ENCODE assay signal across 9 cellular contexts in the genomic region with DNA sequence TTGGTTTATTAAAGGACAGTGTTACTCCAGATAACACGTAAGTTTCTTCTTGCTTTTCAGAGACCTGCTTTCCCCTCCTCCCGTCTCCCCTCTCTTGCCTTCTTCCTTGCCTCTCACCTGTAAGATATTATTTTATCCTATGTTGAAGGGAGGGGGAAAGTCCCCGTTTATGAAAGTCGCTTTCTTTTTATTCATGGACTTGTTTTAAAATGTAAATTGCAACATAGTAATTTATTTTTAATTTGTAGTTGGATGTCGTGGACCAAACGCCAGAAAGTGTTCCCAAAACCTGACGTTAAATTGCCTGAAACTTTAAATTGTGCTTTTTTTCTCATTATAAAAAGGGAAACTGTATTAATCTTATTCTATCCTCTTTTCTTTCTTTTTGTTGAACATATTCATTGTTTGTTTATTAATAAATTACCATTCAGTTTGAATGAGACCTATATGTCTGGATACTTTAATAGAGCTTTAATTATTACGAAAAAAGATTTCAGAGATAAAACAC. TPM values are rescaled to one million over a fixed set of nuclear protein-coding genes. Genes with fewer than 3 reads are reported as not detected.
A peak's percentile ranks its signal among the peaks of the same experiment; 100 is the strongest.
DNase-seq lines count a peak whose midpoint lies in the region; ATAC-seq and TF ChIP-seq lines count a peak whose summit lies in the region.
"Had no signal": no experiment of that assay in that cellular context is flagged by ENCODE, and none has a peak within 500 bp of the region (broad histone marks: within the 10 kb centered on the region; RNA-seq: fewer than 3 reads in every experiment).

No MANE protein-coding gene starts in this region.

- no peak for ATAC-seq in activated CD8-positive, alpha-beta T cell treated with anti-CD3 and anti-CD28 coated beads for 36 hours
- ATAC-seq in stimulated activated naive CD8-positive, alpha-beta T cell treated with anti-CD3 and anti-CD28 coated beads, Interleukin-15, amount 100 ng/mL, for 72 hours = no peak
- ATAC-seq in HG03135 (IDR thresholded peaks at IDR 0.05; ENCODE audit: unreplicated experiment) = no peak

- in situ Hi-C loops in GM13976 (cut with MboI; ENCODE audit: low sequenced_read_pairs, unreplicated experiment) = loop anchor here (25.0 kb wide), 1 partner anchor 575 kb away; no protein-coding TSS in a partner anchor

- H3K36me3 Mint-ChIP-seq in activated CD8-positive, alpha-beta T cell treated with anti-CD3 and anti-CD28 coated beads for 36 hours (ENCODE audit: low read depth) = no peaks in the 10 kb centered on the region
- H3K36me3 Mint-ChIP-seq in glutamatergic neuron (ENCODE audit: unreplicated experiment) = no peaks in the 10 kb centered on the region

- H3K27me3 Mint-ChIP-seq in activated CD8-positive, alpha-beta T cell treated with anti-CD3 and anti-CD28 coated beads for 36 hours = peaks cover 57% of the 10 kb centered on the region
- H3K27me3 Mint-ChIP-seq in glutamatergic neuron (ENCODE audit: unreplicated experiment) = peaks cover 23% of the 10 kb centered on the region
- peaks cover 84% of the 10 kb centered on the region for H3K27me3 Mint-ChIP-seq in stimulated activated naive CD8-positive, alpha-beta T cell treated with anti-CD3 and anti-CD28 coated beads, Interleukin-15, amount 100 ng/mL, for 72 hours

- H3K9me3 Mint-ChIP-seq in activated CD8-positive, alpha-beta T cell treated with anti-CD3 and anti-CD28 coated beads for 36 hours = no peaks in the 10 kb centered on the region
- H3K9me3 Mint-ChIP-seq in glutamatergic neuron (ENCODE audit: unreplicated experiment) = peaks cover 19% of the 10 kb centered on the region
- H3K9me3 Mint-ChIP-seq in stimulated activated naive CD8-positive, alpha-beta T cell treated with anti-CD3 and anti-CD28 coated beads, Interleukin-15, amount 100 ng/mL, for 72 hours = no peaks in the 10 kb centered on the region

- H3K4me3 Mint-ChIP-seq in activated CD8-positive, alpha-beta T cell treated with anti-CD3 and anti-CD28 coated beads for 36 hours = peak overlapping the region; percentile 58
- H3K4me3 Mint-ChIP-seq in glutamatergic neuron (ENCODE audit: unreplicated experiment) = peak overlapping the region; percentile 92
- H3K4me3 Mint-ChIP-seq in stimulated activated naive CD8-positive, alpha-beta T cell treated with anti-CD3 and anti-CD28 coated beads, Interleukin-15, amount 100 ng/mL, for 72 hours = peak overlapping the region; percentile 79 to 82

- intact Hi-C loops in activated CD8-positive, alpha-beta T cell treated with anti-CD3 and anti-CD28 coated beads for 36 hours (cut with micrococcal nuclease) = no loop called here

- H3K4me1 Mint-ChIP-seq in activated CD8-positive, alpha-beta T cell treated with anti-CD3 and anti-CD28 coated beads for 36 hours (ENCODE audit: low read depth) = peaks cover 23% of the 10 kb centered on the region
- H3K4me1 Mint-ChIP-seq in glutamatergic neuron (ENCODE audit: low read depth, unreplicated experiment) = peaks cover 17% of the 10 kb centered on the region
- H3K4me1 Mint-ChIP-seq in stimulated activated naive CD8-positive, alpha-beta T cell treated with anti-CD3 and anti-CD28 coated beads, Interleukin-15, amount 100 ng/mL, for 72 hours = peaks cover 28% of the 10 kb centered on the region

- DNase-seq in NCI-H2029 treated with DMSO at 0.1 percent for 48 hours (lab: John Stamatoyannopoulos, UW) = peak; percentile 50
- no peak for DNase-seq in NCI-H2029 (lab: John Stamatoyannopoulos, UW)
- no peak for DNase-seq in activated CD8-positive, alpha-beta T cell treated with anti-CD3 and anti-CD28 coated beads for 36 hours
- DNase-seq in glutamatergic neuron = no peak
- DNase-seq in stimulated activated naive CD8-positive, alpha-beta T cell treated with anti-CD3 and anti-CD28 coated beads, Interleukin-15, amount 100 ng/mL, for 72 hours = no peak
- no peak for DNase-seq in NCI-H1105 (lab: John Stamatoyannopoulos, UW)
- DNase-seq in GM13976 (ENCODE audit: low spot score) = no peak
- DNase-seq: activated CD4-positive, alpha-beta T cell treated with anti-CD3 and anti-CD28 coated beads for 48 hours had no signal

- CTCF ChIA-PET in activated CD8-positive, alpha-beta T cell treated with anti-CD3 and anti-CD28 coated beads for 36 hours (lab: Charles Lee) = interaction anchor here (0.8 to 1.0 kb wide), 2 partner anchors 16 to 1022 kb away, joined by 3 to 4 read pairs; no protein-coding TSS in a partner anchor

- POLR2A ChIA-PET in activated CD8-positive, alpha-beta T cell treated with anti-CD3 and anti-CD28 coated beads for 36 hours (lab: Charles Lee) = no interaction called here

- TF ChIP-seq CTCF in activated CD8-positive, alpha-beta T cell treated with anti-CD3 and anti-CD28 coated beads for 36 hours (IDR thresholded peaks at IDR 0.05) = no peak
- TF ChIP-seq CTCF in glutamatergic neuron (IDR thresholded peaks at IDR 0.05; ENCODE audit: partially characterized antibody, unreplicated experiment) (no peak), GM13976 (IDR thresholded peaks at IDR 0.05; ENCODE audit: borderline replicate concordance, control extremely low read depth, extremely low read depth, insufficient read depth, missing control alignments) (no peak)

- H3K27ac Mint-ChIP-seq in activated CD8-positive, alpha-beta T cell treated with anti-CD3 and anti-CD28 coated beads for 36 hours = no peak overlapping the region
- H3K27ac Mint-ChIP-seq in glutamatergic neuron (ENCODE audit: unreplicated experiment) = no peak overlapping the region
- H3K27ac Mint-ChIP-seq in stimulated activated naive CD8-positive, alpha-beta T cell treated with anti-CD3 and anti-CD28 coated beads, Interleukin-15, amount 100 ng/mL, for 72 hours = peak overlapping the region in 1 of 2 donors; percentile 63

RNA-seq across cellular contexts. Expression of gene FOXC1, which starts 2.7 kb away (rescaled TPM):
- total RNA-seq in activated CD8-positive, alpha-beta T cell treated with anti-CD3 and anti-CD28 coated beads for 36 hours = under 1 TPM in 1 of 2 experiments, not detected in 1; 0.16 TPM
- total RNA-seq in glutamatergic neuron (ENCODE audit: unreplicated experiment) = 3.3 TPM
